Comparison of ENCODE assay signal across 1 cellular context in genomic region chr11:116657842-116658825, GRCh38.
TF ChIP-seq lines count a peak whose summit lies in the region.

No MANE protein-coding gene starts in this region.

TF ChIP-seq in K562, 482 proteins besides CTCF, POLR2A, EP300 and RAD21:
- TF ChIP-seq TAL1 (IDR thresholded peaks at IDR 0.05) (peak; percentile 16; the same call in 1 of the 2 replicates), ZBTB2 (IDR thresholded peaks at IDR 0.05) (no peak), YY1 (IDR thresholded peaks at IDR 0.05; ENCODE audit: borderline replicate concordance in 1 of 3, control insufficient read depth in 1 of 3, extremely low read depth in 1 of 3, insufficient read depth in 3 of 3, insufficient read length in 1 of 3, insufficient replicate concordance in 2 of 3, low read depth in 1 of 3, low read length in 2 of 3) (peak in 1 of 3 experiments; percentile 32), CEBPB (tag; IDR thresholded peaks at IDR 0.05) (no peak; the same call in 1 of the 2 replicates), CBFA2T3 (IDR thresholded peaks at IDR 0.05) (0 out of 2 replicates have a peak, but pooled peaks have one; percentile 28), ZNF277 (CRISPR knock-in tag; IDR thresholded peaks at IDR 0.05; ENCODE audit: borderline replicate concordance) (no peak), USF1 (CRISPR knock-in tag; IDR thresholded peaks at IDR 0.05) (peak; percentile 77), AFF1 (IDR thresholded peaks at IDR 0.05; ENCODE audit: low read depth in 1 of 2, partially characterized antibody in 2 of 2) (peak in 1 of 2 experiments; percentile 79), CEBPG (CRISPR knock-in tag; IDR thresholded peaks at IDR 0.05) (no peak), CEBPG (tag; conservative IDR thresholded peaks at IDR 0.05 in 1 of 2, IDR thresholded peaks at IDR 0.05 in 1 of 2) (peak in 1 of 2 experiments; percentile 40; a peak in 1 of 4 replicates), GTF2A2 (tag; IDR thresholded peaks at IDR 0.05) (no peak), RAD51 (IDR thresholded peaks at IDR 0.05; ENCODE audit: borderline replicate concordance, low read depth) (peak; percentile 82), ZNF143 (CRISPR knock-in tag; IDR thresholded peaks at IDR 0.05) (peak; percentile 17; the same call in 1 of the 2 replicates), LARP7 (IDR thresholded peaks at IDR 0.05) (no peak), HNRNPK (IDR thresholded peaks at IDR 0.05; ENCODE audit: low read depth, low read length, poor library complexity, severe bottlenecking) (no peak), HCFC1 (IDR thresholded peaks at IDR 0.05; ENCODE audit: low read depth, low read length) (peak; percentile 15; the same call in 1 of the 2 replicates), RFX1 (IDR thresholded peaks at IDR 0.05) (peak; percentile 33; the same call in 1 of the 2 replicates), TCF3 (CRISPR knock-in tag; IDR thresholded peaks at IDR 0.05) (0 out of 2 replicates have a peak, but pooled peaks have one; percentile 16), ZNF140 (CRISPR knock-in tag; IDR thresholded peaks at IDR 0.05) (no peak)
- TF ChIP-seq, protein P1, sequence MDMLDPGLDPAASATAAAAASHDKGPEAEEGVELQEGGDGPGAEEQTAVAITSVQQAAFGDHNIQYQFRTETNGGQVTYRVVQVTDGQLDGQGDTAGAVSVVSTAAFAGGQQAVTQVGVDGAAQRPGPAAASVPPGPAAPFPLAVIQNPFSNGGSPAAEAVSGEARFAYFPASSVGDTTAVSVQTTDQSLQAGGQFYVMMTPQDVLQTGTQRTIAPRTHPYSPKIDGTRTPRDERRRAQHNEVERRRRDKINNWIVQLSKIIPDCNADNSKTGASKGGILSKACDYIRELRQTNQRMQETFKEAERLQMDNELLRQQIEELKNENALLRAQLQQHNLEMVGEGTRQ (CRISPR knock-in tag; IDR thresholded peaks at IDR 0.05) = peak; percentile 86
- TF ChIP-seq, protein P2, sequence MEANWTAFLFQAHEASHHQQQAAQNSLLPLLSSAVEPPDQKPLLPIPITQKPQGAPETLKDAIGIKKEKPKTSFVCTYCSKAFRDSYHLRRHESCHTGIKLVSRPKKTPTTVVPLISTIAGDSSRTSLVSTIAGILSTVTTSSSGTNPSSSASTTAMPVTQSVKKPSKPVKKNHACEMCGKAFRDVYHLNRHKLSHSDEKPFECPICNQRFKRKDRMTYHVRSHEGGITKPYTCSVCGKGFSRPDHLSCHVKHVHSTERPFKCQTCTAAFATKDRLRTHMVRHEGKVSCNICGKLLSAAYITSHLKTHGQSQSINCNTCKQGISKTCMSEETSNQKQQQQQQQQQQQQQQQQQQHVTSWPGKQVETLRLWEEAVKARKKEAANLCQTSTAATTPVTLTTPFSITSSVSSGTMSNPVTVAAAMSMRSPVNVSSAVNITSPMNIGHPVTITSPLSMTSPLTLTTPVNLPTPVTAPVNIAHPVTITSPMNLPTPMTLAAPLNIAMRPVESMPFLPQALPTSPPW (CRISPR knock-in tag; IDR thresholded peaks at IDR 0.05) = no peak
- TF ChIP-seq, protein P3, sequence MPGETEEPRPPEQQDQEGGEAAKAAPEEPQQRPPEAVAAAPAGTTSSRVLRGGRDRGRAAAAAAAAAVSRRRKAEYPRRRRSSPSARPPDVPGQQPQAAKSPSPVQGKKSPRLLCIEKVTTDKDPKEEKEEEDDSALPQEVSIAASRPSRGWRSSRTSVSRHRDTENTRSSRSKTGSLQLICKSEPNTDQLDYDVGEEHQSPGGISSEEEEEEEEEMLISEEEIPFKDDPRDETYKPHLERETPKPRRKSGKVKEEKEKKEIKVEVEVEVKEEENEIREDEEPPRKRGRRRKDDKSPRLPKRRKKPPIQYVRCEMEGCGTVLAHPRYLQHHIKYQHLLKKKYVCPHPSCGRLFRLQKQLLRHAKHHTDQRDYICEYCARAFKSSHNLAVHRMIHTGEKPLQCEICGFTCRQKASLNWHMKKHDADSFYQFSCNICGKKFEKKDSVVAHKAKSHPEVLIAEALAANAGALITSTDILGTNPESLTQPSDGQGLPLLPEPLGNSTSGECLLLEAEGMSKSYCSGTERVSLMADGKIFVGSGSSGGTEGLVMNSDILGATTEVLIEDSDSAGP (CRISPR knock-in tag; IDR thresholded peaks at IDR 0.05) = no peak
TF ChIP-seq in K562: peak in this region for 12.
